ENCODE assay signal across 1 cellular context in the genomic region with DNA sequence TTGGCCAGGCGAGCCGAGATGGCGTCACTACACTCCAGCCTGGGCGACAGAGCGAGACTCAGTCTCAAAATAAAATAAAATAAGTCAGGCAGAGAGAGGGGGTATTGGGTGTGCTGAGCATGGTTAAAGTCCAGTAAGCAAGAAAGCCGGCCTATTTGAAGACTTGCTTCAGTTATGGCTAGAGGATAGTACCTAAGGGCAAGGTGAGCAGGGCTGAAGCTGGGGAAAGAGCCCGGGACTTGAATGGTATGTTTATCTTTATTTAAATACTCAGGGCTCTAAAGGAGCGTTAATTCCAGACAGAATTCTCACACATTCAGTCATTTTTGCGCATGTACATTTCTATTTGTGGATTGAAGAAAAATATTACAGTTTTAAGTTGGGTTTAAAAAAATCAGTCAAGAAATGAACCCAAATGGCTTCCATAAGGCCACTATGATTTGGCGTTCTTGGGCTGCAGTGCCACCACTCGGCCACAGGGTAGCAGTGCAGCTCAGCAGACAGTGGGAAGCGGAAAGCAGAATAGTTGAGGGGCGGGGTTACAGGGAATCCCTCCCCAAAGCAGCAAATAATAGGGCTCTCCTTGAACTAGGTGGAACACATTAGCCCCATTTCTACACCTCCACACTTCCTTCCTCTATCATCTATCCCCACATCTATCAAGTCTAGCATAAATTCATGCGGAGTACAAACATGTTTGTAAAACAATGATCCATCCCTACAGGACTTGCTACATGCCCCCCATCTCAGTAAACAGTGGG.
TF ChIP-seq lines count a peak whose summit lies in the region.

No MANE protein-coding gene starts in this region.

TF ChIP-seq in IMR-90, 13 proteins besides CTCF, POLR2A, EP300 and RAD21:
- no peak for TF ChIP-seq NFE2L2 (IDR thresholded peaks at IDR 0.05; ENCODE audit: low read depth, low read length)
- TF ChIP-seq SMC3 (IDR thresholded peaks at IDR 0.05; ENCODE audit: low read depth, low read length): peak; percentile 98
- TF ChIP-seq, protein P1, sequence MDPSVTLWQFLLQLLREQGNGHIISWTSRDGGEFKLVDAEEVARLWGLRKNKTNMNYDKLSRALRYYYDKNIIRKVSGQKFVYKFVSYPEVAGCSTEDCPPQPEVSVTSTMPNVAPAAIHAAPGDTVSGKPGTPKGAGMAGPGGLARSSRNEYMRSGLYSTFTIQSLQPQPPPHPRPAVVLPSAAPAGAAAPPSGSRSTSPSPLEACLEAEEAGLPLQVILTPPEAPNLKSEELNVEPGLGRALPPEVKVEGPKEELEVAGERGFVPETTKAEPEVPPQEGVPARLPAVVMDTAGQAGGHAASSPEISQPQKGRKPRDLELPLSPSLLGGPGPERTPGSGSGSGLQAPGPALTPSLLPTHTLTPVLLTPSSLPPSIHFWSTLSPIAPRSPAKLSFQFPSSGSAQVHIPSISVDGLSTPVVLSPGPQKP (IDR thresholded peaks at IDR 0.05; ENCODE audit: borderline replicate concordance, low read depth, low read length): no peak
- no peak for TF ChIP-seq MXI1 (IDR thresholded peaks at IDR 0.05; ENCODE audit: borderline replicate concordance, low read depth, low read length)
- TF ChIP-seq MAFK (IDR thresholded peaks at IDR 0.05; ENCODE audit: low read depth, low read length): no peak
